Comparison of ENCODE assay signal across 12 cellular contexts in the genomic region with DNA sequence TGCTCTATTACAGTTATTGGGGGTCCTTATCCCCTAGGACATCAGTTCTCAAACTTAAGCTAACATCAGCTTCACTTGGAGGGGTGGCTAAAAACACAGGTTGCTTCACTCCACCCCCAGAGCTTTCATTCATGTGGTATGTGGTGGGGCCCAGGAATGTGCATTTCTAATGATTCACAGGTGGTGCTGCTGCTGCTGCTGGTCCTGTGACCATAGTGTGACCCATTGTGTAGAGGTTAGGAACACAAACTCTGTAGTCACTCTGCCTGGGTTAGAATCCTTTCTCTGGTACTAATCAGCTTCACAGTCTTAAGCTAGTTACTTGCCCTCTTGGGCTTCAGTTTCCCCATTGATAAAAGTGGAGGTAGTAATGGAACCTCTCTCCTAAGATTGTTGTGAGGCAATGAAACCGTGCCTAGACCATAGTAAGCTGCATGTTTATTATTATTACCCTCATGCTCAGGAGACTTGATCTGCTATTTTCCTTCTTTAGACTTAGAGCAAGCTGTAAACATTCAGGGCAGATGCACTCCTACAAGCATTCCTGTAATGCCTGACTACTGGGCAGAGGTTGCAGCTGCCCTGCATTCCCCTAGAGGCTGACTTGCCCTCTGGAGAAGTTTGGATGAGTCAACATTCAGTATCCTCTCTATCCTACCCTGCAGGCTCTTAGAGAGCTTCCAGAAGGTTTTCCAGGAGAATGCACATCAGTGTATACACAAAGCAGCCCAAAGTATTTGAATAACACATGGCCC.
DNase-seq lines count a peak whose midpoint lies in the region; ATAC-seq and TF ChIP-seq lines count a peak whose summit lies in the region.
"Had no signal": no experiment of that assay in that cellular context is flagged by ENCODE, and none has a peak within 500 bp of the region (broad histone marks: within the 10 kb centered on the region; RNA-seq: fewer than 3 reads in every experiment).

No MANE protein-coding gene starts in this region.

- H3K27ac Mint-ChIP-seq in activated CD8-positive, alpha-beta T cell treated with anti-CD3 and anti-CD28 coated beads for 36 hours = no peak overlapping the region
- no peak overlapping the region for H3K27ac Mint-ChIP-seq in activated CD8-positive, alpha-beta T cell treated with anti-CD3 and anti-CD28 coated beads, Interleukin-2, amount 10 ng/mL, durations not matched to agents 7 days and 5 days

- POLR2A ChIA-PET in activated CD8-positive, alpha-beta T cell treated with anti-CD3 and anti-CD28 coated beads for 36 hours (lab: Charles Lee) = no interaction called here
- POLR2A ChIA-PET in activated CD8-positive, alpha-beta T cell treated with anti-CD3 and anti-CD28 coated beads, Interleukin-2, amount 10 ng/mL, durations not matched to agents 7 days and 5 days (lab: Charles Lee) = interaction anchor here (0.5 kb wide), 1 partner anchor 101 kb away, joined by 3 read pairs; no protein-coding TSS in a partner anchor

- TF ChIP-seq CTCF in activated CD8-positive, alpha-beta T cell treated with anti-CD3 and anti-CD28 coated beads for 36 hours (IDR thresholded peaks at IDR 0.05) = no peak
- TF ChIP-seq CTCF in WI38 (IDR thresholded peaks at IDR 0.05; ENCODE audit: low read depth, low read length) = peak; percentile 6; the same call in 1 of the 2 replicates

- H3K4me1 Mint-ChIP-seq in activated CD8-positive, alpha-beta T cell treated with anti-CD3 and anti-CD28 coated beads for 36 hours (ENCODE audit: low read depth) = peaks cover 3% of the 10 kb centered on the region
- H3K4me1 Mint-ChIP-seq in activated CD8-positive, alpha-beta T cell treated with anti-CD3 and anti-CD28 coated beads, Interleukin-2, amount 10 ng/mL, durations not matched to agents 7 days and 5 days (ENCODE audit: low read depth) = no peaks in the 10 kb centered on the region

- no peak overlapping the region for H3K4me3 ChIP-seq in WI38 (ENCODE audit: low read depth, low read length)

- DNase-seq in activated CD8-positive, alpha-beta T cell treated with anti-CD3 and anti-CD28 coated beads for 36 hours = peak; percentile 4
- no peak for DNase-seq in activated CD8-positive, alpha-beta T cell treated with anti-CD3 and anti-CD28 coated beads, Interleukin-2, amount 10 ng/mL, durations not matched to agents 7 days and 5 days
- DNase-seq in foreskin melanocyte = peak; percentile 83
- peak; percentile 49 for DNase-seq in smooth muscle cell of the brain vasculature (ENCODE audit: low read depth, low spot score)
- DNase-seq: central memory CD4-positive, alpha-beta T cell; NCI-H524; stimulated activated CD4-positive, alpha-beta T cell treated with anti-CD3 and anti-CD28 coated beads, Interleukin-4, amount 100 ng/mL, for 24 hours; T-helper 1 cell had no signal

- intact Hi-C loops in activated CD8-positive, alpha-beta T cell treated with anti-CD3 and anti-CD28 coated beads for 36 hours (cut with micrococcal nuclease) = no loop called here

- no peak for ATAC-seq in activated CD8-positive, alpha-beta T cell treated with anti-CD3 and anti-CD28 coated beads for 36 hours
- no peak for ATAC-seq in activated CD8-positive, alpha-beta T cell treated with anti-CD3 and anti-CD28 coated beads, Interleukin-2, amount 10 ng/mL, durations not matched to agents 7 days and 5 days
- no peak for ATAC-seq in GM19463 (IDR thresholded peaks at IDR 0.05; ENCODE audit: unreplicated experiment)
- ATAC-seq in HG03457 (IDR thresholded peaks at IDR 0.05; ENCODE audit: unreplicated experiment) = no peak
- no peak for ATAC-seq in GM21381 (IDR thresholded peaks at IDR 0.05; ENCODE audit: unreplicated experiment)

- H3K9me3 Mint-ChIP-seq in activated CD8-positive, alpha-beta T cell treated with anti-CD3 and anti-CD28 coated beads for 36 hours = no peaks in the 10 kb centered on the region
- H3K9me3 Mint-ChIP-seq in activated CD8-positive, alpha-beta T cell treated with anti-CD3 and anti-CD28 coated beads, Interleukin-2, amount 10 ng/mL, durations not matched to agents 7 days and 5 days (ENCODE audit: insufficient read depth) = no peaks in the 10 kb centered on the region

- H3K27me3 Mint-ChIP-seq in activated CD8-positive, alpha-beta T cell treated with anti-CD3 and anti-CD28 coated beads for 36 hours = no peaks in the 10 kb centered on the region
- H3K27me3 Mint-ChIP-seq in activated CD8-positive, alpha-beta T cell treated with anti-CD3 and anti-CD28 coated beads, Interleukin-2, amount 10 ng/mL, durations not matched to agents 7 days and 5 days (ENCODE audit: low read depth) = no peaks in the 10 kb centered on the region

- H3K4me3 Mint-ChIP-seq in activated CD8-positive, alpha-beta T cell treated with anti-CD3 and anti-CD28 coated beads for 36 hours = no peak overlapping the region
- no peak overlapping the region for H3K4me3 Mint-ChIP-seq in activated CD8-positive, alpha-beta T cell treated with anti-CD3 and anti-CD28 coated beads, Interleukin-2, amount 10 ng/mL, durations not matched to agents 7 days and 5 days

- CTCF ChIA-PET in activated CD8-positive, alpha-beta T cell treated with anti-CD3 and anti-CD28 coated beads for 36 hours (lab: Charles Lee) = interaction anchor here (1.1 kb wide), 1 partner anchor 26 kb away, joined by 3 read pairs; no protein-coding TSS in a partner anchor
- CTCF ChIA-PET in activated CD8-positive, alpha-beta T cell treated with anti-CD3 and anti-CD28 coated beads, Interleukin-2, amount 10 ng/mL, durations not matched to agents 7 days and 5 days (lab: Charles Lee) = no interaction called here

- no peaks in the 10 kb centered on the region for H3K36me3 Mint-ChIP-seq in activated CD8-positive, alpha-beta T cell treated with anti-CD3 and anti-CD28 coated beads for 36 hours (ENCODE audit: low read depth)
- no peaks in the 10 kb centered on the region for H3K36me3 Mint-ChIP-seq in activated CD8-positive, alpha-beta T cell treated with anti-CD3 and anti-CD28 coated beads, Interleukin-2, amount 10 ng/mL, durations not matched to agents 7 days and 5 days (ENCODE audit: low read depth)
